ENCODE assay signal across 8 cellular contexts in the genomic region with DNA sequence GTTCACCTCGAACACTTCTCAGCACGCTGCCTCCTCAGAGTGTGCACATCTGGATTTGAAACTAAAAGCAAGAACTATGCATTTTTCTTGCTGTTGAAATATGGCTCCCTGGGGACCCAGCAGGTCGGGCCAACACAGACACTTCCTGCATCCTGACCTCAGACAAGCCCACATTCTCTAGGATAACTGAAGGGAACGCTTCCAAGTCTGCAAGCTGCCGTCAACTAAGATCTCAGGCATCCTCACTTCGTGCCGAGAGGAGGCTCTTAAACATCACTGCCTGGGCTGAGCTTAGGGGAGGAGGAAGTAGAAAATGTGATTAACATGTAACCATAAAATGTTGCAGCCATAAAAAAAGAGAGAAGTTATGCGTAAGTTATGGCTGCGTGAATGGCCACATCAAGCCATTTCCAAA.
A peak's percentile ranks its signal among the peaks of the same experiment; 100 is the strongest.
DNase-seq lines count a peak whose midpoint lies in the region; ATAC-seq and TF ChIP-seq lines count a peak whose summit lies in the region.

No MANE protein-coding gene starts in this region.

- H3K4me3 ChIP-seq in sigmoid colon (no peak overlapping the region), stomach (no peak overlapping the region)

- H3K36me3 ChIP-seq in sigmoid colon: no peaks in the 10 kb centered on the region
- no peaks in the 10 kb centered on the region for H3K36me3 ChIP-seq in stomach

- H3K27me3 ChIP-seq in sigmoid colon (no peaks in the 10 kb centered on the region), stomach (peaks cover 0 to 33% (median 0%) of the 10 kb centered on the region in 3 donors)

- 9 to 13% methylated on average over 9 of the region's 9 CpGs for WGBS in sigmoid colon, 2 donors
- WGBS in stomach, 5 donors: 46 to 68% (median 46%) methylated on average over 9 of the region's 9 CpGs

- TF ChIP-seq POLR2A in sigmoid colon (IDR thresholded peaks at IDR 0.05) (no peak), stomach (IDR thresholded peaks at IDR 0.05) (no peak)

- no peaks in the 10 kb centered on the region for H3K9me3 Mint-ChIP-seq in activated CD8-positive, alpha-beta T cell treated with anti-CD3 and anti-CD28 coated beads, Interleukin-2, amount 10 ng/mL, durations not matched to agents 7 days and 5 days (ENCODE audit: insufficient read depth)

- DNase-seq in HS-5 (ENCODE audit: low read depth) (peak; percentile 97), dedifferentiated amniotic fluid mesenchymal stem cell (ENCODE audit: extremely low spot score) (peak; percentile 97), sigmoid colon (peak; percentile 87), NCI-H2081 treated with DMSO at 0.1 percent for 48 hours (lab: John Stamatoyannopoulos, UW) (no peak), stomach (no peak)
- no peak for DNase-seq in activated CD8-positive, alpha-beta T cell treated with anti-CD3 and anti-CD28 coated beads, Interleukin-2, amount 10 ng/mL, durations not matched to agents 7 days and 5 days
- no peak for DNase-seq in stimulated activated CD4-positive, alpha-beta T cell treated with anti-CD3 and anti-CD28 coated beads, Interleukin-15, amount 100 ng/mL, for 24 hours

- CTCF ChIA-PET in activated CD8-positive, alpha-beta T cell treated with anti-CD3 and anti-CD28 coated beads, Interleukin-2, amount 10 ng/mL, durations not matched to agents 7 days and 5 days (lab: Charles Lee): interaction anchor here (1.4 kb wide), 1 partner anchor 8 kb away, joined by 3 read pairs; no protein-coding TSS in a partner anchor

- peaks cover 40% of the 10 kb centered on the region for H3K27me3 Mint-ChIP-seq in activated CD8-positive, alpha-beta T cell treated with anti-CD3 and anti-CD28 coated beads, Interleukin-2, amount 10 ng/mL, durations not matched to agents 7 days and 5 days (ENCODE audit: low read depth)

- H3K4me1 ChIP-seq in sigmoid colon (peaks cover 0 to 26% (median 15%) of the 10 kb centered on the region in 4 donors), stomach (peaks cover 0 to 16% (median 6%) of the 10 kb centered on the region in 4 donors)

- H3K27ac Mint-ChIP-seq in activated CD8-positive, alpha-beta T cell treated with anti-CD3 and anti-CD28 coated beads, Interleukin-2, amount 10 ng/mL, durations not matched to agents 7 days and 5 days: no peak overlapping the region

- peak; percentile 72 for ATAC-seq in GM18861 (IDR thresholded peaks at IDR 0.05; ENCODE audit: unreplicated experiment)
- ATAC-seq in activated CD8-positive, alpha-beta T cell treated with anti-CD3 and anti-CD28 coated beads, Interleukin-2, amount 10 ng/mL, durations not matched to agents 7 days and 5 days: no peak

- intact Hi-C loops in sigmoid colon (cut with DNase I): no loop called here
- intact Hi-C loops in stomach (cut with DNase I; ENCODE audit: low total_unique reads): no loop called here

- POLR2A ChIA-PET in activated CD8-positive, alpha-beta T cell treated with anti-CD3 and anti-CD28 coated beads, Interleukin-2, amount 10 ng/mL, durations not matched to agents 7 days and 5 days (lab: Charles Lee): no interaction called here

- TF ChIP-seq CTCF in sigmoid colon (IDR thresholded peaks at IDR 0.05): no peak
- no peak for TF ChIP-seq CTCF in stomach (IDR thresholded peaks at IDR 0.05)

- H3K27ac ChIP-seq in sigmoid colon (peak overlapping the region; percentile 25 to 58 (median 35)), stomach (peak overlapping the region in 2 of 5 donors; percentile 25 to 46)

- peaks cover 5% of the 10 kb centered on the region for H3K4me1 Mint-ChIP-seq in activated CD8-positive, alpha-beta T cell treated with anti-CD3 and anti-CD28 coated beads, Interleukin-2, amount 10 ng/mL, durations not matched to agents 7 days and 5 days (ENCODE audit: low read depth)

- H3K9me3 ChIP-seq in sigmoid colon (peaks cover 0 to 7% (median 0%) of the 10 kb centered on the region in 4 donors), stomach (peaks cover 0 to 17% (median 13%) of the 10 kb centered on the region in 4 donors)

- no peak overlapping the region for H3K4me3 Mint-ChIP-seq in activated CD8-positive, alpha-beta T cell treated with anti-CD3 and anti-CD28 coated beads, Interleukin-2, amount 10 ng/mL, durations not matched to agents 7 days and 5 days

- TF ChIP-seq EP300 in sigmoid colon (IDR thresholded peaks at IDR 0.05): no peak
- no peak for TF ChIP-seq EP300 in stomach (IDR thresholded peaks at IDR 0.05)

- H3K36me3 Mint-ChIP-seq in activated CD8-positive, alpha-beta T cell treated with anti-CD3 and anti-CD28 coated beads, Interleukin-2, amount 10 ng/mL, durations not matched to agents 7 days and 5 days (ENCODE audit: low read depth): no peaks in the 10 kb centered on the region

Comparison
In these comparisons a context has a peak if more than half of its experiments do, and no peak if none do; other contexts are left out.
1. DNase-seq: peak in HS-5 (single experiment), dedifferentiated amniotic fluid mesenchymal stem cell (single experiment) and sigmoid colon (single experiment); none in NCI-H2081 treated with DMSO at 0.1 percent for 48 hours (single experiment), activated CD8-positive, alpha-beta T cell treated with anti-CD3 and anti-CD28 coated beads, Interleukin-2, amount 10 ng/mL, durations not matched to agents 7 days and 5 days (single experiment), stomach (single experiment) and stimulated activated CD4-positive, alpha-beta T cell treated with anti-CD3 and anti-CD28 coated beads, Interleukin-15, amount 100 ng/mL, for 24 hours (single experiment).